In genomic region chr15:28875461-28875965, GRCh38 we compare ENCODE assay signal across 17 cellular contexts. TPM values are rescaled to one million over a fixed set of nuclear protein-coding genes. Genes with fewer than 3 reads are reported as not detected.
"Had no signal": no experiment of that assay in that cellular context is flagged by ENCODE, and none has a peak within 500 bp of the region (broad histone marks: within the 10 kb centered on the region; RNA-seq: fewer than 3 reads in every experiment).

No MANE protein-coding gene starts in this region.

- H3K36me3 Mint-ChIP-seq: stimulated activated memory B cell treated with anti-CD40 and anti-IgM and Interleukin-4, amounts not matched to agents 10 μg/mL and 1 μg/mL and 100 μg/mL, for 72 hours had no signal

- H3K36me3 ChIP-seq: neutrophil, thyroid gland, uterus had no signal

- H3K27ac ChIP-seq: neutrophil, thyroid gland, uterus had no signal

- H3K9me3 ChIP-seq: neutrophil, thyroid gland, uterus had no signal

- H3K4me1 Mint-ChIP-seq: activated CD4-positive, alpha-beta T cell treated with anti-CD3 and anti-CD28 coated beads, Interleukin-2, amount 10 ng/mL, durations not matched to agents 7 days and 5 days; stimulated activated memory B cell treated with anti-CD40 and anti-IgM and Interleukin-4, amounts not matched to agents 10 μg/mL and 1 μg/mL and 100 μg/mL, for 72 hours had no signal

- H3K27me3 ChIP-seq: neutrophil, thyroid gland, uterus had no signal

- H3K27me3 Mint-ChIP-seq: stimulated activated memory B cell treated with anti-CD40 and anti-IgM and Interleukin-4, amounts not matched to agents 10 μg/mL and 1 μg/mL and 100 μg/mL, for 72 hours had no signal

- FAIRE-seq: astrocyte had no signal

- H3K27ac Mint-ChIP-seq: activated CD4-positive, alpha-beta T cell treated with anti-CD3 and anti-CD28 coated beads, Interleukin-2, amount 10 ng/mL, durations not matched to agents 7 days and 5 days; activated T-cell treated with anti-CD3 and anti-CD28 coated beads, Interleukin-2, amount 50 U/mL, for 72 hours; stimulated activated memory B cell treated with anti-CD40 and anti-IgM and Interleukin-4, amounts not matched to agents 10 μg/mL and 1 μg/mL and 100 μg/mL, for 72 hours; T-helper 2 cell treated with Interferon-gamma antibody and Interleukin-4, amounts not matched to agents 5 μg/mL and 100 μg/mL, for 36 hours had no signal

- H3K4me3 ChIP-seq: thyroid gland, uterus had no signal

- DNase-seq: activated CD4-positive, alpha-beta T cell treated with anti-CD3 and anti-CD28 coated beads, Interleukin-2, amount 10 ng/mL, durations not matched to agents 7 days and 5 days; activated CD4-positive, CD25-positive, alpha-beta regulatory T cell; activated CD8-positive, alpha-beta memory T cell treated with anti-CD3 and anti-CD28 coated beads, Interleukin-2, amount 50 U/mL, for 48 hours; activated gamma-delta T cell; activated T-cell treated with anti-CD3 and anti-CD28 coated beads, Interleukin-2, amount 50 U/mL, for 72 hours; stimulated activated CD4-positive, alpha-beta T cell treated with anti-CD3 and anti-CD28 coated beads, Interleukin-2, amount 100 ng/mL, for 48 hours; thyroid gland; uterus had no signal

- H3K9me3 Mint-ChIP-seq: activated CD4-positive, alpha-beta T cell treated with anti-CD3 and anti-CD28 coated beads, Interleukin-2, amount 10 ng/mL, durations not matched to agents 7 days and 5 days; activated T-cell treated with anti-CD3 and anti-CD28 coated beads, Interleukin-2, amount 50 U/mL, for 72 hours; stimulated activated memory B cell treated with anti-CD40 and anti-IgM and Interleukin-4, amounts not matched to agents 10 μg/mL and 1 μg/mL and 100 μg/mL, for 72 hours; T-helper 2 cell treated with Interferon-gamma antibody and Interleukin-4, amounts not matched to agents 5 μg/mL and 100 μg/mL, for 36 hours had no signal

- H3K4me1 ChIP-seq: thyroid gland, uterus had no signal

- ATAC-seq: activated T-cell treated with anti-CD3 and anti-CD28 coated beads, Interleukin-2, amount 50 U/mL, for 72 hours; esophagus mucosa; stimulated activated memory B cell treated with anti-CD40 and anti-IgM and Interleukin-4, amounts not matched to agents 10 μg/mL and 1 μg/mL and 100 μg/mL, for 72 hours had no signal

- H3K4me3 Mint-ChIP-seq: activated CD4-positive, alpha-beta T cell treated with anti-CD3 and anti-CD28 coated beads, Interleukin-2, amount 10 ng/mL, durations not matched to agents 7 days and 5 days; activated T-cell treated with anti-CD3 and anti-CD28 coated beads, Interleukin-2, amount 50 U/mL, for 72 hours; stimulated activated memory B cell treated with anti-CD40 and anti-IgM and Interleukin-4, amounts not matched to agents 10 μg/mL and 1 μg/mL and 100 μg/mL, for 72 hours; T-helper 2 cell treated with Interferon-gamma antibody and Interleukin-4, amounts not matched to agents 5 μg/mL and 100 μg/mL, for 36 hours had no signal

RNA-seq across cellular contexts. Expression of gene GOLGA6L7, which starts 27.1 kb away (rescaled TPM):
- total RNA-seq: activated CD4-positive, alpha-beta T cell treated with anti-CD3 and anti-CD28 coated beads, Interleukin-2, amount 10 ng/mL, durations not matched to agents 7 days and 5 days; activated T-cell treated with anti-CD3 and anti-CD28 coated beads, Interleukin-2, amount 50 U/mL, for 72 hours; astrocyte; dermis microvascular lymphatic vessel endothelial cell; esophagus mucosa; liver; skeletal muscle tissue; thyroid gland; uterus had no signal
- polyA plus RNA-seq: adipose tissue, liver had no signal
